15 cellular contexts compared by ENCODE assay signal in the genomic region with DNA sequence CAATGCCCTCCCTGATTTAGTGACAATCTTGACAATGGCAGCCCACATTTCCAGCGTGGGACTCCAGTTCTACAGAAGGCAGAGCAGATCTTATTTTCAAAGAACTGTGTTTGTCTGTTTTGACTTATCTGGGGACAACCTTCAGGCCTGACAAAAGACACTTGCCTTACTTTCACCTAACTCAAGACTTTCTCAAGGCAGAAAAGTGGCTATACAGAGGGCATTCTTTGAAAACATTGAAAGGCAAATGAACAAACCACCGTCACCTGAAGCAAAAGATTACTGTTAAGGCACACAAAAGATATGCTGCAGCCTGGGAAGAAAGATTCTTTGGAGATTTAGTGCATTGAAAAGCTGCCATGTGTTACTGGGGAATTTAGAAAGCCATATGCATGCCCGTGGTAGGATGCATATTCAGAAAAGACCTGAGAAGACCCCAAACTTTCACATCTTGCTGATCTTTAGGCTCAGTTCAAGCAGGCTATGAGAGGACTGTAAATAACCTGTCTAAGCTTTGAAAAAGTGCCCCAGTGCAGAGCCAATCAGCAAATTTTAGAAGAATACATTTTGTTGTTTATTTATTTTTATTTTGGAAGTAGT.
DNase-seq lines count a peak whose midpoint lies in the region; ATAC-seq and TF ChIP-seq lines count a peak whose summit lies in the region.
"Had no signal": no experiment of that assay in that cellular context is flagged by ENCODE, and none has a peak within 500 bp of the region (broad histone marks: within the 10 kb centered on the region; RNA-seq: fewer than 3 reads in every experiment).

No MANE protein-coding gene starts in this region.

- CTCF ChIA-PET in WTC11 (lab: Charles Lee), result interaction anchor here (1.0 to 1.3 kb wide), 2 partner anchors 10 to 325 kb away, joined by 3 to 5 read pairs; no protein-coding TSS in a partner anchor
- CTCF ChIA-PET in CD8-positive, alpha-beta memory T cell (lab: Charles Lee), result interaction anchor here (0.7 kb wide), 1 partner anchor 87 kb away, joined by 3 read pairs; no protein-coding TSS in a partner anchor

- H3K4me3 ChIP-seq in HUES6 (ENCODE audit: low read depth, low read length) (no peak overlapping the region), iPS-18a (ENCODE audit: low read length) (no peak overlapping the region), gastrocnemius medialis (no peak overlapping the region)
- no peak overlapping the region for H3K4me3 ChIP-seq in CD8-positive, alpha-beta memory T cell (ENCODE audit: low read length)

- H3K27ac ChIP-seq in HUES6 (ENCODE audit: low read depth, low read length) (0 out of 2 replicates have a peak overlapping the region, but pooled peaks have one; percentile 4), iPS-18a (ENCODE audit: low read length) (peak overlapping the region; percentile 1), gastrocnemius medialis (peak overlapping the region in 3 of 4 donors; percentile 21 to 44 (median 25))
- no peak overlapping the region for H3K27ac ChIP-seq in CD8-positive, alpha-beta memory T cell (ENCODE audit: low read depth, low read length)

- H3K36me3 Mint-ChIP-seq in WTC11, result no peaks in the 10 kb centered on the region
- H3K36me3 Mint-ChIP-seq in CD8-positive, alpha-beta memory T cell, result peaks cover 5 to 15% (median 11%) of the 10 kb centered on the region in 3 donors

- in situ Hi-C loops in gastrocnemius medialis (cut with MboI; ENCODE audit: low sequenced_read_pairs in 4 of 4), result loop anchor here in 2 of 4 donors (10.0 to 25.0 kb wide), 2 partner anchors 71 to 469 kb away; no protein-coding TSS in a partner anchor

- H3K27ac Mint-ChIP-seq in WTC11, result peak overlapping the region; percentile 91
- H3K27ac Mint-ChIP-seq in CD8-positive, alpha-beta memory T cell, result peak overlapping the region in 1 of 8 donors; percentile 8
- H3K27ac Mint-ChIP-seq: B cell had no signal

- ATAC-seq in WTC11 (peak; percentile 65), gastrocnemius medialis (no peak)

- H3K4me1 ChIP-seq in HUES6 (ENCODE audit: control insufficient read depth, insufficient read depth, low read length), result peaks cover 12% of the 10 kb centered on the region
- peaks cover 14% of the 10 kb centered on the region for H3K4me1 ChIP-seq in iPS-18a (ENCODE audit: control insufficient read depth, low read depth, low read length)
- H3K4me1 ChIP-seq in gastrocnemius medialis, result peaks cover 6 to 28% of the 10 kb centered on the region in 2 donors
- H3K4me1 ChIP-seq in CD8-positive, alpha-beta memory T cell (ENCODE audit: insufficient read depth, low read length), result no peaks in the 10 kb centered on the region

- H3K4me1 Mint-ChIP-seq in WTC11, result peaks cover 37% of the 10 kb centered on the region
- H3K4me1 Mint-ChIP-seq in CD8-positive, alpha-beta memory T cell, result peaks cover 6 to 21% (median 18%) of the 10 kb centered on the region in 3 donors
- H3K4me1 Mint-ChIP-seq: B cell had no signal

- no peak for TF ChIP-seq POLR2A in gastrocnemius medialis (IDR thresholded peaks at IDR 0.05)

- H3K36me3 ChIP-seq in HUES6 (ENCODE audit: control insufficient read depth, insufficient read depth, low read length) (no peaks in the 10 kb centered on the region), iPS-18a (ENCODE audit: control insufficient read depth, low read depth, low read length) (no peaks in the 10 kb centered on the region), gastrocnemius medialis (no peaks in the 10 kb centered on the region)
- H3K36me3 ChIP-seq in CD8-positive, alpha-beta memory T cell (ENCODE audit: insufficient read depth, low read length), result no peaks in the 10 kb centered on the region

- DNase-seq in WTC11 (ENCODE audit: low spot score), result no peak
- no peak for DNase-seq in gastrocnemius medialis
- no peak for DNase-seq in NCI-H774 (lab: John Stamatoyannopoulos, UW)
- DNase-seq in CD8-positive, alpha-beta memory T cell, result no peak
- DNase-seq in NOMO-1 treated with dmso at 0.1 percent for 144 hours (lab: John Stamatoyannopoulos, UW; ENCODE audit: unreplicated experiment), result no peak
- DNase-seq: CD4-positive, CD25-positive, alpha-beta regulatory T cell; GOT3; KBM-7; NCI-H1436; NCI-H82; SK-N-SH; T-helper 1 cell had no signal

- H3K9me3 ChIP-seq in HUES6 (ENCODE audit: control insufficient read depth, insufficient read depth, low read depth, low read length) (no peaks in the 10 kb centered on the region), iPS-18a (ENCODE audit: control insufficient read depth, low read depth, low read length) (no peaks in the 10 kb centered on the region), gastrocnemius medialis (no peaks in the 10 kb centered on the region)
- H3K9me3 ChIP-seq in CD8-positive, alpha-beta memory T cell (ENCODE audit: low read length), result no peaks in the 10 kb centered on the region
- H3K9me3 ChIP-seq: SK-N-SH had no signal

- no peak for TF ChIP-seq CTCF in WTC11 (IDR thresholded peaks at IDR 0.05)
- no peak for TF ChIP-seq CTCF in gastrocnemius medialis (IDR thresholded peaks at IDR 0.05 in 4 of 5, conservative IDR thresholded peaks at IDR 0.05 in 1 of 5)

- H3K9ac ChIP-seq in HUES6 (ENCODE audit: low read length), result no peak overlapping the region
- no peak overlapping the region for H3K9ac ChIP-seq in iPS-18a (ENCODE audit: low read length)
- H3K9ac ChIP-seq: SK-N-SH had no signal

- no peaks in the 10 kb centered on the region for H3K27me3 Mint-ChIP-seq in WTC11 (ENCODE audit: low read depth)
- H3K27me3 Mint-ChIP-seq in CD8-positive, alpha-beta memory T cell, result no peaks in the 10 kb centered on the region
- H3K27me3 Mint-ChIP-seq: B cell; CD4-positive, CD25-positive, alpha-beta regulatory T cell had no signal

- H3K27me3 ChIP-seq in HUES6 (ENCODE audit: control insufficient read depth, insufficient read depth, low read length) (no peaks in the 10 kb centered on the region), iPS-18a (ENCODE audit: control insufficient read depth, insufficient read depth, low read length) (no peaks in the 10 kb centered on the region), gastrocnemius medialis (no peaks in the 10 kb centered on the region)
- H3K27me3 ChIP-seq in CD8-positive, alpha-beta memory T cell (ENCODE audit: insufficient read depth, low read length, poor library complexity, severe bottlenecking), result no peaks in the 10 kb centered on the region

- POLR2A ChIA-PET in WTC11 (lab: Charles Lee), result interaction anchor here (0.6 kb wide), 1 partner anchor 160 kb away, joined by 4 read pairs; no protein-coding TSS in a partner anchor
- POLR2A ChIA-PET in CD8-positive, alpha-beta memory T cell (lab: Charles Lee), result no interaction called here

- intact Hi-C loops in gastrocnemius medialis (cut with DNase I; ENCODE audit: low total_unique reads), result no loop called here

- H3K9me3 Mint-ChIP-seq in WTC11, result no peaks in the 10 kb centered on the region
- H3K9me3 Mint-ChIP-seq in CD8-positive, alpha-beta memory T cell, result peaks cover 0 to 7% (median 0%) of the 10 kb centered on the region in 5 donors

- H3K4me3 Mint-ChIP-seq in WTC11, result no peak overlapping the region
- no peak overlapping the region for H3K4me3 Mint-ChIP-seq in CD8-positive, alpha-beta memory T cell
- H3K4me3 Mint-ChIP-seq: B cell; CD4-positive, CD25-positive, alpha-beta regulatory T cell had no signal

TF ChIP-seq in WTC11, 78 proteins besides CTCF, POLR2A, EP300 and RAD21 (continues in another document):
- TF ChIP-seq TEAD4 (CRISPR knock-in tag; IDR thresholded peaks at IDR 0.05) (no peak), ZNF121 (CRISPR knock-in tag; IDR thresholded peaks at IDR 0.05) (no peak), OVOL2 (CRISPR knock-in tag; IDR thresholded peaks at IDR 0.05; ENCODE audit: borderline replicate concordance) (no peak), ZNF671 (CRISPR knock-in tag; IDR thresholded peaks at IDR 0.05) (no peak), ELF4 (CRISPR knock-in tag; IDR thresholded peaks at IDR 0.05; ENCODE audit: low read depth) (no peak), RELA (CRISPR knock-in tag; IDR thresholded peaks at IDR 0.05; ENCODE audit: borderline replicate concordance) (no peak), ZNF423 (CRISPR knock-in tag; IDR thresholded peaks at IDR 0.05) (no peak), GTF2I (CRISPR knock-in tag; conservative IDR thresholded peaks at IDR 0.05) (no peak), EMX1 (CRISPR knock-in tag; IDR thresholded peaks at IDR 0.05) (no peak)
- TF ChIP-seq, protein P1, sequence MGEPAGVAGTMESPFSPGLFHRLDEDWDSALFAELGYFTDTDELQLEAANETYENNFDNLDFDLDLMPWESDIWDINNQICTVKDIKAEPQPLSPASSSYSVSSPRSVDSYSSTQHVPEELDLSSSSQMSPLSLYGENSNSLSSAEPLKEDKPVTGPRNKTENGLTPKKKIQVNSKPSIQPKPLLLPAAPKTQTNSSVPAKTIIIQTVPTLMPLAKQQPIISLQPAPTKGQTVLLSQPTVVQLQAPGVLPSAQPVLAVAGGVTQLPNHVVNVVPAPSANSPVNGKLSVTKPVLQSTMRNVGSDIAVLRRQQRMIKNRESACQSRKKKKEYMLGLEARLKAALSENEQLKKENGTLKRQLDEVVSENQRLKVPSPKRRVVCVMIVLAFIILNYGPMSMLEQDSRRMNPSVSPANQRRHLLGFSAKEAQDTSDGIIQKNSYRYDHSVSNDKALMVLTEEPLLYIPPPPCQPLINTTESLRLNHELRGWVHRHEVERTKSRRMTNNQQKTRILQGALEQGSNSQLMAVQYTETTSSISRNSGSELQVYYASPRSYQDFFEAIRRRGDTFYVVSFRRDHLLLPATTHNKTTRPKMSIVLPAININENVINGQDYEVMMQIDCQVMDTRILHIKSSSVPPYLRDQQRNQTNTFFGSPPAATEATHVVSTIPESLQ (CRISPR knock-in tag; IDR thresholded peaks at IDR 0.05), result no peak
- TF ChIP-seq, protein P2, sequence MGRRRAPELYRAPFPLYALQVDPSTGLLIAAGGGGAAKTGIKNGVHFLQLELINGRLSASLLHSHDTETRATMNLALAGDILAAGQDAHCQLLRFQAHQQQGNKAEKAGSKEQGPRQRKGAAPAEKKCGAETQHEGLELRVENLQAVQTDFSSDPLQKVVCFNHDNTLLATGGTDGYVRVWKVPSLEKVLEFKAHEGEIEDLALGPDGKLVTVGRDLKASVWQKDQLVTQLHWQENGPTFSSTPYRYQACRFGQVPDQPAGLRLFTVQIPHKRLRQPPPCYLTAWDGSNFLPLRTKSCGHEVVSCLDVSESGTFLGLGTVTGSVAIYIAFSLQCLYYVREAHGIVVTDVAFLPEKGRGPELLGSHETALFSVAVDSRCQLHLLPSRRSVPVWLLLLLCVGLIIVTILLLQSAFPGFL (CRISPR knock-in tag; IDR thresholded peaks at IDR 0.05; ENCODE audit: borderline replicate concordance), result no peak
- TF ChIP-seq, protein P3, sequence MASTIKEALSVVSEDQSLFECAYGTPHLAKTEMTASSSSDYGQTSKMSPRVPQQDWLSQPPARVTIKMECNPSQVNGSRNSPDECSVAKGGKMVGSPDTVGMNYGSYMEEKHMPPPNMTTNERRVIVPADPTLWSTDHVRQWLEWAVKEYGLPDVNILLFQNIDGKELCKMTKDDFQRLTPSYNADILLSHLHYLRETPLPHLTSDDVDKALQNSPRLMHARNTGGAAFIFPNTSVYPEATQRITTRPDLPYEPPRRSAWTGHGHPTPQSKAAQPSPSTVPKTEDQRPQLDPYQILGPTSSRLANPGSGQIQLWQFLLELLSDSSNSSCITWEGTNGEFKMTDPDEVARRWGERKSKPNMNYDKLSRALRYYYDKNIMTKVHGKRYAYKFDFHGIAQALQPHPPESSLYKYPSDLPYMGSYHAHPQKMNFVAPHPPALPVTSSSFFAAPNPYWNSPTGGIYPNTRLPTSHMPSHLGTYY (CRISPR knock-in tag; IDR thresholded peaks at IDR 0.05), result no peak
